In the genomic region with DNA sequence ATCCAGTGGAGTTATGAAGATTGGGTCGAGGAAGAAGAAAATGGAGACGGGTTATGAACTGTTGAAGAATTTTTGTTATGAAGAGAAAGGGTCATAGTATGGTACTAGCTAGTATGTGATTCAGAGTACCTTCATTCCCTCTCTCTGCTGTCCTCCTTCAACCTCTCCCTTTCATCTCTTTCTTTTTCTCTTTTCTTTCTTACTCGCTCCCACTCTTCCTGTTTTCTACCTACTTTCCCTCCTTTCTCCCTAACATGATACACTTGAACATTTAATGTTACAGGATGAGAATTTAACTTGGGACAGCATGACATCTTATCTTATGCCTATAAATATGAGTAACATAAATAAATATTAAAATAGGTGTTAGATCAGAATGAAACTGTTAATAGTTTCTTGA, we compare ENCODE assay signal across 1 cellular context.
TF ChIP-seq lines count a peak whose summit lies in the region.

No MANE protein-coding gene starts in this region.

TF ChIP-seq in HEK293, 187 proteins besides CTCF, POLR2A, EP300 and RAD21 (continued from another document):
- TF ChIP-seq ZNF280D (tag by site-specific recombination; IDR thresholded peaks at IDR 0.05) (no peak), ZNF311 (tag by site-specific recombination; IDR thresholded peaks at IDR 0.05; ENCODE audit: borderline replicate concordance) (no peak)
